ENCODE assay signal across 1 cellular context in the genomic region with DNA sequence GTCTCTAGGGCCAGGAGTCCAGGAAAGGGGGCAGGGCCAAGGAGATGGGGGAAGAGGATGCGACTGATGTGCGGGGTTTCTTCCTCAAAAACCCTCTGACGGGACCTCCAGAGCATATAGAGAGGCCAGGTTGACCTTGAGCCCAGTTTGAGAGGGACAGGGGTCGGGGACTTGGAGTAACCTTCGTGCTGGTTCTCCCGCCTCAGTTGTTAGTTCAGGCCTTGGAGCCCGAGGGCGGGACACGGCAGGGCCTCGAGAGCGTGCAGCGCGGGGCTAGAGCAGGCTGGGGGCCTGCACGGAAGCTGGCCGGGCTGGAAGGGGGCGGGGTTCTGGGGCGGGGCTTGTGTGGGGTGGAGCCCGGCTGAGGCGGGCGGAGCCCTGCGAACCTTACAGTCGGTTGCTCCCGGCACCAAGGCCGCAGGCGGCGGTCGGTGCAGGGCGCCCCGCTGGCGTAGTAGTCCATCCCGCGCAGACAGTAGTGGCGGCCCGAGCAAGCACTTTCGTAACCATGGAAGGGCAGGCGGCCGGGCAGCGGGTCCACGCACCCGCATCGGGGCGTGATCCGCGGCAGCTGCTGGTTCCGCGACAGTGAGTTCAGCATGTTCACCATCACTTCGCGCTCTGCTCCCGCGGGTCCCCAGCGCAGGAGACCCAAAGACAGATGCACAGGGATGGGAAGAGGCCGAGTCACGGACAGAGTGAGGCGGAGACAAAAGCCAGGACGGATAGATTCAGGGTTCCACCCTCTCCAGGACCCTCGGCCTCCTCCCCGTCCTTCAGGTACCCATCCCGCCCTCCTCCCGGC.
TF ChIP-seq lines count a peak whose summit lies in the region.

No MANE protein-coding gene starts in this region.

TF ChIP-seq in HepG2, 621 proteins besides CTCF, POLR2A, EP300 and RAD21 (continued from another document and continues in another):
- TF ChIP-seq YY1 (IDR thresholded peaks at IDR 0.05; ENCODE audit: insufficient read depth, insufficient replicate concordance, low read depth, low read length) (no peak), MXD4 (CRISPR knock-in tag; IDR thresholded peaks at IDR 0.05) (0 out of 2 replicates have a peak, but pooled peaks have one; percentile 52), FOXA3 (CRISPR knock-in tag; IDR thresholded peaks at IDR 0.05) (no peak), ZNF790 (CRISPR knock-in tag; IDR thresholded peaks at IDR 0.05; ENCODE audit: borderline replicate concordance) (peak; percentile 39; the same call in 1 of the 2 replicates), RXRA (CRISPR knock-in tag; IDR thresholded peaks at IDR 0.05) (peak; percentile 42; the same call in 1 of the 2 replicates), FOSL1 (CRISPR knock-in tag; IDR thresholded peaks at IDR 0.05; ENCODE audit: borderline replicate concordance) (no peak), PITX1 (CRISPR knock-in tag; IDR thresholded peaks at IDR 0.05) (no peak), YEATS4 (CRISPR knock-in tag; IDR thresholded peaks at IDR 0.05; ENCODE audit: borderline replicate concordance) (no peak; the same call in 1 of the 2 replicates), HMGA1 (CRISPR knock-in tag; conservative IDR thresholded peaks at IDR 0.05) (no peak), SMYD3 (CRISPR knock-in tag; IDR thresholded peaks at IDR 0.05) (no peak), TCF7 (IDR thresholded peaks at IDR 0.05; ENCODE audit: low read depth) (no peak), ZNF792 (CRISPR knock-in tag; IDR thresholded peaks at IDR 0.05) (peak; percentile 72; the same call in 1 of the 2 replicates), ZNF431 (CRISPR knock-in tag; IDR thresholded peaks at IDR 0.05; ENCODE audit: borderline replicate concordance, low read depth) (no peak; the same call in 1 of the 2 replicates), ZNF839 (CRISPR knock-in tag; IDR thresholded peaks at IDR 0.05; ENCODE audit: borderline replicate concordance) (no peak), NR2C2 (CRISPR knock-in tag; IDR thresholded peaks at IDR 0.05; ENCODE audit: borderline replicate concordance) (no peak), HNRNPK (IDR thresholded peaks at IDR 0.05; ENCODE audit: low read depth, low read length, poor library complexity, severe bottlenecking) (peak; percentile 49), ZNF557 (CRISPR knock-in tag; IDR thresholded peaks at IDR 0.05) (peak; percentile 90; the same call in 1 of the 2 replicates), CAMTA2 (CRISPR knock-in tag; IDR thresholded peaks at IDR 0.05; ENCODE audit: borderline replicate concordance) (no peak), NFRKB (IDR thresholded peaks at IDR 0.05) (no peak), SAP130 (CRISPR knock-in tag; IDR thresholded peaks at IDR 0.05; ENCODE audit: low read depth) (peak; percentile 64), ZBTB42 (CRISPR knock-in tag; IDR thresholded peaks at IDR 0.05) (no peak), NCOA1 (CRISPR knock-in tag; IDR thresholded peaks at IDR 0.05) (no peak), ZNF446 (CRISPR knock-in tag; IDR thresholded peaks at IDR 0.05) (peak; percentile 74; the same call in 1 of the 2 replicates), SNAPC2 (CRISPR knock-in tag; IDR thresholded peaks at IDR 0.05) (no peak), ZNF678 (CRISPR knock-in tag; IDR thresholded peaks at IDR 0.05) (no peak), MAFG (CRISPR knock-in tag; IDR thresholded peaks at IDR 0.05) (no peak)
- TF ChIP-seq, protein P1, sequence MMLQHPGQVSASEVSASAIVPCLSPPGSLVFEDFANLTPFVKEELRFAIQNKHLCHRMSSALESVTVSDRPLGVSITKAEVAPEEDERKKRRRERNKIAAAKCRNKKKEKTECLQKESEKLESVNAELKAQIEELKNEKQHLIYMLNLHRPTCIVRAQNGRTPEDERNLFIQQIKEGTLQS (CRISPR knock-in tag; IDR thresholded peaks at IDR 0.05), result no peak
- TF ChIP-seq, protein P2, sequence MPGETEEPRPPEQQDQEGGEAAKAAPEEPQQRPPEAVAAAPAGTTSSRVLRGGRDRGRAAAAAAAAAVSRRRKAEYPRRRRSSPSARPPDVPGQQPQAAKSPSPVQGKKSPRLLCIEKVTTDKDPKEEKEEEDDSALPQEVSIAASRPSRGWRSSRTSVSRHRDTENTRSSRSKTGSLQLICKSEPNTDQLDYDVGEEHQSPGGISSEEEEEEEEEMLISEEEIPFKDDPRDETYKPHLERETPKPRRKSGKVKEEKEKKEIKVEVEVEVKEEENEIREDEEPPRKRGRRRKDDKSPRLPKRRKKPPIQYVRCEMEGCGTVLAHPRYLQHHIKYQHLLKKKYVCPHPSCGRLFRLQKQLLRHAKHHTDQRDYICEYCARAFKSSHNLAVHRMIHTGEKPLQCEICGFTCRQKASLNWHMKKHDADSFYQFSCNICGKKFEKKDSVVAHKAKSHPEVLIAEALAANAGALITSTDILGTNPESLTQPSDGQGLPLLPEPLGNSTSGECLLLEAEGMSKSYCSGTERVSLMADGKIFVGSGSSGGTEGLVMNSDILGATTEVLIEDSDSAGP (CRISPR knock-in tag; IDR thresholded peaks at IDR 0.05; ENCODE audit: borderline replicate concordance), result no peak; the same call in 1 of the 2 replicates
- TF ChIP-seq, protein P3, sequence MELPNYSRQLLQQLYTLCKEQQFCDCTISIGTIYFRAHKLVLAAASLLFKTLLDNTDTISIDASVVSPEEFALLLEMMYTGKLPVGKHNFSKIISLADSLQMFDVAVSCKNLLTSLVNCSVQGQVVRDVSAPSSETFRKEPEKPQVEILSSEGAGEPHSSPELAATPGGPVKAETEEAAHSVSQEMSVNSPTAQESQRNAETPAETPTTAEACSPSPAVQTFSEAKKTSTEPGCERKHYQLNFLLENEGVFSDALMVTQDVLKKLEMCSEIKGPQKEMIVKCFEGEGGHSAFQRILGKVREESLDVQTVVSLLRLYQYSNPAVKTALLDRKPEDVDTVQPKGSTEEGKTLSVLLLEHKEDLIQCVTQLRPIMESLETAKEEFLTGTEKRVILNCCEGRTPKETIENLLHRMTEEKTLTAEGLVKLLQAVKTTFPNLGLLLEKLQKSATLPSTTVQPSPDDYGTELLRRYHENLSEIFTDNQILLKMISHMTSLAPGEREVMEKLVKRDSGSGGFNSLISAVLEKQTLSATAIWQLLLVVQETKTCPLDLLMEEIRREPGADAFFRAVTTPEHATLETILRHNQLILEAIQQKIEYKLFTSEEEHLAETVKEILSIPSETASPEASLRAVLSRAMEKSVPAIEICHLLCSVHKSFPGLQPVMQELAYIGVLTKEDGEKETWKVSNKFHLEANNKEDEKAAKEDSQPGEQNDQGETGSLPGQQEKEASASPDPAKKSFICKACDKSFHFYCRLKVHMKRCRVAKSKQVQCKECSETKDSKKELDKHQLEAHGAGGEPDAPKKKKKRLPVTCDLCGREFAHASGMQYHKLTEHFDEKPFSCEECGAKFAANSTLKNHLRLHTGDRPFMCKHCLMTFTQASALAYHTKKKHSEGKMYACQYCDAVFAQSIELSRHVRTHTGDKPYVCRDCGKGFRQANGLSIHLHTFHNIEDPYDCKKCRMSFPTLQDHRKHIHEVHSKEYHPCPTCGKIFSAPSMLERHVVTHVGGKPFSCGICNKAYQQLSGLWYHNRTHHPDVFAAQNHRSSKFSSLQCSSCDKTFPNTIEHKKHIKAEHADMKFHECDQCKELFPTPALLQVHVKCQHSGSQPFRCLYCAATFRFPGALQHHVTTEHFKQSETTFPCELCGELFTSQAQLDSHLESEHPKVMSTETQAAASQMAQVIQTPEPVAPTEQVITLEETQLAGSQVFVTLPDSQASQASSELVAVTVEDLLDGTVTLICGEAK (IDR thresholded peaks at IDR 0.05), result no peak
- TF ChIP-seq, protein P3 (CRISPR knock-in tag; IDR thresholded peaks at IDR 0.05), result peak; percentile 85
- TF ChIP-seq, protein P4, sequence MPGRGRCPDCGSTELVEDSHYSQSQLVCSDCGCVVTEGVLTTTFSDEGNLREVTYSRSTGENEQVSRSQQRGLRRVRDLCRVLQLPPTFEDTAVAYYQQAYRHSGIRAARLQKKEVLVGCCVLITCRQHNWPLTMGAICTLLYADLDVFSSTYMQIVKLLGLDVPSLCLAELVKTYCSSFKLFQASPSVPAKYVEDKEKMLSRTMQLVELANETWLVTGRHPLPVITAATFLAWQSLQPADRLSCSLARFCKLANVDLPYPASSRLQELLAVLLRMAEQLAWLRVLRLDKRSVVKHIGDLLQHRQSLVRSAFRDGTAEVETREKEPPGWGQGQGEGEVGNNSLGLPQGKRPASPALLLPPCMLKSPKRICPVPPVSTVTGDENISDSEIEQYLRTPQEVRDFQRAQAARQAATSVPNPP (CRISPR knock-in tag; IDR thresholded peaks at IDR 0.05), result peak; percentile 81; the same call in 1 of the 2 replicates
- TF ChIP-seq, protein P5, sequence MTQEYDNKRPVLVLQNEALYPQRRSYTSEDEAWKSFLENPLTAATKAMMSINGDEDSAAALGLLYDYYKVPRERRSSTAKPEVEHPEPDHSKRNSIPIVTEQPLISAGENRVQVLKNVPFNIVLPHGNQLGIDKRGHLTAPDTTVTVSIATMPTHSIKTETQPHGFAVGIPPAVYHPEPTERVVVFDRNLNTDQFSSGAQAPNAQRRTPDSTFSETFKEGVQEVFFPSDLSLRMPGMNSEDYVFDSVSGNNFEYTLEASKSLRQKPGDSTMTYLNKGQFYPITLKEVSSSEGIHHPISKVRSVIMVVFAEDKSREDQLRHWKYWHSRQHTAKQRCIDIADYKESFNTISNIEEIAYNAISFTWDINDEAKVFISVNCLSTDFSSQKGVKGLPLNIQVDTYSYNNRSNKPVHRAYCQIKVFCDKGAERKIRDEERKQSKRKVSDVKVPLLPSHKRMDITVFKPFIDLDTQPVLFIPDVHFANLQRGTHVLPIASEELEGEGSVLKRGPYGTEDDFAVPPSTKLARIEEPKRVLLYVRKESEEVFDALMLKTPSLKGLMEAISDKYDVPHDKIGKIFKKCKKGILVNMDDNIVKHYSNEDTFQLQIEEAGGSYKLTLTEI (CRISPR knock-in tag; conservative IDR thresholded peaks at IDR 0.05), result no peak
- TF ChIP-seq, protein P6, sequence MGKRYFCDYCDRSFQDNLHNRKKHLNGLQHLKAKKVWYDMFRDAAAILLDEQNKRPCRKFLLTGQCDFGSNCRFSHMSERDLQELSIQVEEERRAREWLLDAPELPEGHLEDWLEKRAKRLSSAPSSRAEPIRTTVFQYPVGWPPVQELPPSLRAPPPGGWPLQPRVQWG (CRISPR knock-in tag; IDR thresholded peaks at IDR 0.05; ENCODE audit: borderline replicate concordance, low read depth), result no peak
- TF ChIP-seq, protein P7, sequence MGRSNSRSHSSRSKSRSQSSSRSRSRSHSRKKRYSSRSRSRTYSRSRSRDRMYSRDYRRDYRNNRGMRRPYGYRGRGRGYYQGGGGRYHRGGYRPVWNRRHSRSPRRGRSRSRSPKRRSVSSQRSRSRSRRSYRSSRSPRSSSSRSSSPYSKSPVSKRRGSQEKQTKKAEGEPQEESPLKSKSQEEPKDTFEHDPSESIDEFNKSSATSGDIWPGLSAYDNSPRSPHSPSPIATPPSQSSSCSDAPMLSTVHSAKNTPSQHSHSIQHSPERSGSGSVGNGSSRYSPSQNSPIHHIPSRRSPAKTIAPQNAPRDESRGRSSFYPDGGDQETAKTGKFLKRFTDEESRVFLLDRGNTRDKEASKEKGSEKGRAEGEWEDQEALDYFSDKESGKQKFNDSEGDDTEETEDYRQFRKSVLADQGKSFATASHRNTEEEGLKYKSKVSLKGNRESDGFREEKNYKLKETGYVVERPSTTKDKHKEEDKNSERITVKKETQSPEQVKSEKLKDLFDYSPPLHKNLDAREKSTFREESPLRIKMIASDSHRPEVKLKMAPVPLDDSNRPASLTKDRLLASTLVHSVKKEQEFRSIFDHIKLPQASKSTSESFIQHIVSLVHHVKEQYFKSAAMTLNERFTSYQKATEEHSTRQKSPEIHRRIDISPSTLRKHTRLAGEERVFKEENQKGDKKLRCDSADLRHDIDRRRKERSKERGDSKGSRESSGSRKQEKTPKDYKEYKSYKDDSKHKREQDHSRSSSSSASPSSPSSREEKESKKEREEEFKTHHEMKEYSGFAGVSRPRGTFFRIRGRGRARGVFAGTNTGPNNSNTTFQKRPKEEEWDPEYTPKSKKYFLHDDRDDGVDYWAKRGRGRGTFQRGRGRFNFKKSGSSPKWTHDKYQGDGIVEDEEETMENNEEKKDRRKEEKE (IDR thresholded peaks at IDR 0.05), result no peak
- TF ChIP-seq, protein P8, sequence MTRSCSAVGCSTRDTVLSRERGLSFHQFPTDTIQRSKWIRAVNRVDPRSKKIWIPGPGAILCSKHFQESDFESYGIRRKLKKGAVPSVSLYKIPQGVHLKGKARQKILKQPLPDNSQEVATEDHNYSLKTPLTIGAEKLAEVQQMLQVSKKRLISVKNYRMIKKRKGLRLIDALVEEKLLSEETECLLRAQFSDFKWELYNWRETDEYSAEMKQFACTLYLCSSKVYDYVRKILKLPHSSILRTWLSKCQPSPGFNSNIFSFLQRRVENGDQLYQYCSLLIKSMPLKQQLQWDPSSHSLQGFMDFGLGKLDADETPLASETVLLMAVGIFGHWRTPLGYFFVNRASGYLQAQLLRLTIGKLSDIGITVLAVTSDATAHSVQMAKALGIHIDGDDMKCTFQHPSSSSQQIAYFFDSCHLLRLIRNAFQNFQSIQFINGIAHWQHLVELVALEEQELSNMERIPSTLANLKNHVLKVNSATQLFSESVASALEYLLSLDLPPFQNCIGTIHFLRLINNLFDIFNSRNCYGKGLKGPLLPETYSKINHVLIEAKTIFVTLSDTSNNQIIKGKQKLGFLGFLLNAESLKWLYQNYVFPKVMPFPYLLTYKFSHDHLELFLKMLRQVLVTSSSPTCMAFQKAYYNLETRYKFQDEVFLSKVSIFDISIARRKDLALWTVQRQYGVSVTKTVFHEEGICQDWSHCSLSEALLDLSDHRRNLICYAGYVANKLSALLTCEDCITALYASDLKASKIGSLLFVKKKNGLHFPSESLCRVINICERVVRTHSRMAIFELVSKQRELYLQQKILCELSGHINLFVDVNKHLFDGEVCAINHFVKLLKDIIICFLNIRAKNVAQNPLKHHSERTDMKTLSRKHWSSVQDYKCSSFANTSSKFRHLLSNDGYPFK (CRISPR knock-in tag; IDR thresholded peaks at IDR 0.05; ENCODE audit: borderline replicate concordance), result no peak; the same call in 1 of the 2 replicates
